In genomic region chr9:100492952-100493351, GRCh38 we compare ENCODE assay signal across 13 cellular contexts. TPM values are rescaled to one million over a fixed set of nuclear protein-coding genes. Genes with fewer than 3 reads are reported as not detected.
A peak's percentile ranks its signal among the peaks of the same experiment; 100 is the strongest.
DNase-seq lines count a peak whose midpoint lies in the region; ATAC-seq and TF ChIP-seq lines count a peak whose summit lies in the region.
"Had no signal": no experiment of that assay in that cellular context is flagged by ENCODE, and none has a peak within 500 bp of the region (broad histone marks: within the 10 kb centered on the region; RNA-seq: fewer than 3 reads in every experiment).

No MANE protein-coding gene starts in this region.

- intact Hi-C loops in natural killer cell (cut with micrococcal nuclease): no loop called here

- peaks cover 11% of the 10 kb centered on the region for H3K4me1 ChIP-seq in MM.1S (ENCODE audit: low read length)
- no peaks in the 10 kb centered on the region for H3K4me1 ChIP-seq in liver (ENCODE audit: control insufficient read depth in 4 of 4, insufficient read depth in 4 of 4, low read length in 3 of 4)
- H3K4me1 ChIP-seq: esophagus muscularis mucosa had no signal

- no peaks in the 10 kb centered on the region for H3K36me3 Mint-ChIP-seq in natural killer cell
- H3K36me3 Mint-ChIP-seq: activated naive CD4-positive, alpha-beta T cell treated with anti-CD3 and anti-CD28 coated beads, Interleukin-2, amount 50 U/mL, for 24 hours had no signal

- H3K27ac Mint-ChIP-seq in natural killer cell: no peak overlapping the region
- H3K27ac Mint-ChIP-seq: activated naive CD4-positive, alpha-beta T cell treated with anti-CD3 and anti-CD28 coated beads, Interleukin-2, amount 50 U/mL, for 24 hours had no signal

- H3K4me3 Mint-ChIP-seq in natural killer cell: no peak overlapping the region
- H3K4me3 Mint-ChIP-seq: activated naive CD4-positive, alpha-beta T cell treated with anti-CD3 and anti-CD28 coated beads, Interleukin-2, amount 50 U/mL, for 24 hours had no signal

- no peak overlapping the region for H3K4me2 ChIP-seq in MM.1S (ENCODE audit: low read depth, low read length)
- H3K4me2 ChIP-seq: smooth muscle cell had no signal

- WGBS in liver: 85% methylated on average over 2 of the region's 2 CpGs

- no peaks in the 10 kb centered on the region for H3K79me2 ChIP-seq in MM.1S (ENCODE audit: low read length)

- ATAC-seq in natural killer cell (no peak), GM21360 (IDR thresholded peaks at IDR 0.05; ENCODE audit: unreplicated experiment) (no peak), HG03460 (IDR thresholded peaks at IDR 0.05; ENCODE audit: unreplicated experiment) (no peak)

- no peaks in the 10 kb centered on the region for H3K4me1 Mint-ChIP-seq in natural killer cell
- H3K4me1 Mint-ChIP-seq: activated naive CD4-positive, alpha-beta T cell treated with anti-CD3 and anti-CD28 coated beads, Interleukin-2, amount 50 U/mL, for 24 hours had no signal

- peak; percentile 36 for TF ChIP-seq CTCF in MM.1S (IDR thresholded peaks at IDR 0.05; ENCODE audit: low read length)
- peak; percentile 25 for TF ChIP-seq CTCF in cardiac fibroblast (IDR thresholded peaks at IDR 0.05; ENCODE audit: low read depth, low read length)
- TF ChIP-seq CTCF in liver (IDR thresholded peaks at IDR 0.05; ENCODE audit: low read depth, low read length, missing input control): no peak
- TF ChIP-seq CTCF in natural killer cell (IDR thresholded peaks at IDR 0.05): no peak

- no peaks in the 10 kb centered on the region for H4K20me1 ChIP-seq in MM.1S (ENCODE audit: insufficient read depth, low read length)

- peaks cover 0 to 3% of the 10 kb centered on the region in 2 donors for H3K27me3 Mint-ChIP-seq in natural killer cell (ENCODE audit: low read depth in 2 of 2)
- H3K27me3 Mint-ChIP-seq: activated naive CD4-positive, alpha-beta T cell treated with anti-CD3 and anti-CD28 coated beads, Interleukin-2, amount 50 U/mL, for 24 hours had no signal

- DNase-seq in EH (ENCODE audit: low read depth): peak; percentile 71
- DNase-seq in MM.1S: peak; percentile 30
- DNase-seq in cardiac fibroblast (ENCODE audit: low read depth in 2 of 2): peak; percentile 48 to 61
- DNase-seq in natural killer cell: no peak
- no peak for DNase-seq in NCI-H82 treated with DMSO at 0.1 percent for 48 hours (lab: John Stamatoyannopoulos, UW; ENCODE audit: unreplicated experiment)
- DNase-seq: midbrain, NCI-H524 treated with DMSO at 0.1 percent for 48 hours had no signal

- H3K9ac ChIP-seq in MM.1S (ENCODE audit: low read length) (no peak overlapping the region), liver (ENCODE audit: low read depth in 1 of 2, low read length in 2 of 2) (no peak overlapping the region)

- H3K9me2 ChIP-seq in MM.1S (replicated peaks; ENCODE audit: insufficient read depth, low read length): no peaks in the 10 kb centered on the region

- no peaks in the 10 kb centered on the region for H3K9me3 Mint-ChIP-seq in natural killer cell
- H3K9me3 Mint-ChIP-seq: activated naive CD4-positive, alpha-beta T cell treated with anti-CD3 and anti-CD28 coated beads, Interleukin-2, amount 50 U/mL, for 24 hours had no signal

- H3K27ac ChIP-seq in MM.1S (ENCODE audit: low read length) (no peak overlapping the region), liver (ENCODE audit: low read depth in 1 of 2, low read length in 2 of 2) (no peak overlapping the region)
- H3K27ac ChIP-seq: esophagus muscularis mucosa had no signal

- no peaks in the 10 kb centered on the region for H3F3A ChIP-seq in MM.1S (ENCODE audit: insufficient read depth, low read length)

- peak; percentile 11 to 36 for TF ChIP-seq RAD21 in liver (IDR thresholded peaks at IDR 0.05)

- H3K36me3 ChIP-seq in MM.1S (replicated peaks; ENCODE audit: insufficient read depth, low read length): no peaks in the 10 kb centered on the region
- no peaks in the 10 kb centered on the region for H3K36me3 ChIP-seq in liver (ENCODE audit: control insufficient read depth in 4 of 4, insufficient read depth in 3 of 4, low read depth in 1 of 4, low read length in 3 of 4)
- H3K36me3 ChIP-seq: esophagus muscularis mucosa had no signal

- no peaks in the 10 kb centered on the region for H3K27me3 ChIP-seq in MM.1S (replicated peaks; ENCODE audit: insufficient read depth, low read length)
- no peaks in the 10 kb centered on the region for H3K27me3 ChIP-seq in liver (ENCODE audit: control insufficient read depth in 4 of 4, insufficient read depth in 4 of 4, low read length in 3 of 4)
- H3K27me3 ChIP-seq: esophagus muscularis mucosa had no signal

- H2AFZ ChIP-seq in MM.1S (ENCODE audit: low read length): no peak overlapping the region

- H3K9me3 ChIP-seq in MM.1S (replicated peaks; ENCODE audit: insufficient read depth, low read length): no peaks in the 10 kb centered on the region
- no peaks in the 10 kb centered on the region for H3K9me3 ChIP-seq in liver (ENCODE audit: control insufficient read depth in 4 of 4, low read length in 3 of 4)
- H3K9me3 ChIP-seq: esophagus muscularis mucosa had no signal

- H3K4me3 ChIP-seq in MM.1S (ENCODE audit: low read length) (no peak overlapping the region), cardiac fibroblast (replicated peaks in 1 of 2; ENCODE audit: low read depth in 2 of 2, low read length in 2 of 2) (no peak overlapping the region), liver (ENCODE audit: low read depth in 1 of 3, low read length in 3 of 3) (no peak overlapping the region)
- H3K4me3 ChIP-seq: esophagus muscularis mucosa, smooth muscle cell had no signal

TF ChIP-seq in liver, 16 proteins besides CTCF, POLR2A, EP300 and RAD21:
- TF ChIP-seq EGR1 (IDR thresholded peaks at IDR 0.05; ENCODE audit: low read depth in 2 of 2) (no peak), JUND (IDR thresholded peaks at IDR 0.05) (no peak), TAF1 (conservative IDR thresholded peaks at IDR 0.05) (no peak)
TF ChIP-seq in liver: peak in this region for 0.

RNA-seq across cellular contexts. Expression of gene TMEFF1, which starts 20.0 kb away (rescaled TPM):
- not detected for total RNA-seq in liver
- not detected for polyA plus RNA-seq in liver
- total RNA-seq in natural killer cell: under 1 TPM in 1 of 3 donors, not detected in 2; 0.18 TPM

Comparison
In these comparisons a context has a peak if more than half of its experiments do, and no peak if none do; other contexts are left out.
1. DNase-seq: peak in EH (single experiment), MM.1S (single experiment) and cardiac fibroblast (2 of 2); none in natural killer cell (single experiment) and NCI-H82 treated with DMSO at 0.1 percent for 48 hours (single experiment).
2. CTCF ChIP-seq: peak in MM.1S (single experiment) and cardiac fibroblast (single experiment); none in liver (single experiment) and natural killer cell (single experiment).